ENCODE assay signal across 1 cellular context in genomic region chr17:47192549-47192948, GRCh38.
TF ChIP-seq lines count a peak whose summit lies in the region.

No MANE protein-coding gene starts in this region.

TF ChIP-seq in GM12878, 131 proteins besides CTCF, POLR2A, EP300 and RAD21 (continued from another document):
- TF ChIP-seq USF2 (IDR thresholded peaks at IDR 0.05; ENCODE audit: borderline replicate concordance, low read depth, low read length) (no peak), CHD4 (IDR thresholded peaks at IDR 0.05) (no peak)
